In the genomic region with DNA sequence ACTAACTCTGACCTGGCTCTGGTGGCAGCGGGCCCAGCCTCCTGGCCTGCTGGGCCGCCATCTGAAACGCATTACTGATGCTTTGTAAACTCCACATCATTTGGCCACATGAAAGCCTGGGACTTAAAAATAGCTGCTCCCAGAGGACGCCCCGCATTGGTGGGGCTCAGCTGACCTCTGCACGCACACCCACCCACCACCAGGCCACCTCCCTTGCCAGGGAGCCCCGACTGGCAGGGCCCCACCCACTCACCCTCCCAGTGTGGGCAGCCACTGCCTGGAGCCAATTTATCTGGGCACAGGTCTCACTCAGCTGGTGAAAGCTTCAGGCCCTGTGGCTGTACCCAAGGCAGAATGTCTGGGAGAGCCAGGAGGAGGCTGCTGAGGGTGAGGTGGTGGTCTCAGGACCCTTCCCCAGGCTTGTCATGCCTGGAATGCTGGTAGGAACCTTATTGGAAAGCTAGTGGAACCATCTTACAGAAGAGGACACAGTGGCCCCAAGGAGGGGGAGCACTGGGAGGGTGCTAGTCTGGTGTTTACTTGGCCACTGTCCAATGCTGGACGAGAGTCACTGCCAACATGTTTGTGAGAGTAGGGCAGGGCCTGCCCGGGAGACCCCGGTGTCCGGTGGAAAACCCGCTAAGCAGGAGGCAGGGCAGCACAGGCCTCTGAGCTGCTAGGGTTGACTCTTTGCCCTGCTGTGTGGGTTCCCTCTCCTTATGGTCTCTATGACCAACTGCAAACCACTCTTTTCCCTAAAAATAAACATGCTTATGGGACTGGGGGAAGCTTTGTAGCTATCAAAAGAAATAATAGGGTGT, we compare ENCODE assay signal across 8 cellular contexts. TPM values are rescaled to one million over a fixed set of nuclear protein-coding genes. Genes with fewer than 3 reads are reported as not detected.
A peak's percentile ranks its signal among the peaks of the same experiment; 100 is the strongest.
DNase-seq lines count a peak whose midpoint lies in the region; ATAC-seq, FAIRE-seq and TF ChIP-seq lines count a peak whose summit lies in the region.

No MANE protein-coding gene starts in this region.

- H3K9ac ChIP-seq in mammary epithelial cell (ENCODE audit: insufficient read depth, low read length): no peak overlapping the region

- H4K20me1 ChIP-seq in mammary epithelial cell (ENCODE audit: insufficient read depth, low read length): no peaks in the 10 kb centered on the region

- intact Hi-C loops in mammary epithelial cell (cut with micrococcal nuclease): no loop called here

- no peak for FAIRE-seq in A549 (lab: Jason Lieb, UNC)

- H3K36me3 Mint-ChIP-seq in IgD-negative memory B cell (peaks cover 4% of the 10 kb centered on the region), mesothelial cell of epicardium (no peaks in the 10 kb centered on the region)

- H3K4me1 ChIP-seq in A549 (peaks cover 18% of the 10 kb centered on the region), mammary epithelial cell (ENCODE audit: insufficient read depth, low read length) (peaks cover 46% of the 10 kb centered on the region)

- H3K27me3 Mint-ChIP-seq in IgD-negative memory B cell (no peaks in the 10 kb centered on the region), mesothelial cell of epicardium (ENCODE audit: low read depth) (no peaks in the 10 kb centered on the region)

- H3K27ac Mint-ChIP-seq in IgD-negative memory B cell (peak overlapping the region; percentile 97 to 99 (median 98)), mesothelial cell of epicardium (no peak overlapping the region)

- H3K27me3 ChIP-seq in mammary epithelial cell (ENCODE audit: insufficient read depth, low read length): no peaks in the 10 kb centered on the region

- ATAC-seq in A549 (peak; percentile 20 to 40; a peak in 4 of 6 replicates), GM21367 (IDR thresholded peaks at IDR 0.05; ENCODE audit: unreplicated experiment) (no peak), GM19455 (IDR thresholded peaks at IDR 0.05; ENCODE audit: unreplicated experiment) (no peak)

- H3K4me1 Mint-ChIP-seq in IgD-negative memory B cell (peaks cover 29 to 60% (median 37%) of the 10 kb centered on the region in 3 donors), mesothelial cell of epicardium (peaks cover 6% of the 10 kb centered on the region)

- POLR2A ChIA-PET in A549 (lab: Yijun Ruan, JAX): interaction anchor here (2.1 kb wide), 1 partner anchor 11 kb away, joined by 6 read pairs; a partner anchor contains a TSS

- no peaks in the 10 kb centered on the region for H3K9me3 Mint-ChIP-seq in IgD-negative memory B cell
- no peaks in the 10 kb centered on the region for H3K9me3 Mint-ChIP-seq in mesothelial cell of epicardium

- no peak for TF ChIP-seq RAD21 in A549 (conservative IDR thresholded peaks at IDR 0.05 in 1 of 2, IDR thresholded peaks at IDR 0.05 in 1 of 2)

- no peak overlapping the region for H3K4me3 ChIP-seq in A549
- no peak overlapping the region for H3K4me3 ChIP-seq in mammary epithelial cell (replicated peaks in 1 of 3; ENCODE audit: insufficient read depth in 1 of 3, low read depth in 2 of 3, low read length in 3 of 3)

- no peak for TF ChIP-seq EP300 in A549 (IDR thresholded peaks at IDR 0.05)

- no TSS peak for BruUV-seq in mammary epithelial cell (replicated peaks; lab: Mats Ljungman, UMichigan)

- dilution Hi-C loops in mammary epithelial cell (cut with HindIII; ENCODE audit: low sequenced_read_pairs): loop anchor here (5.0 kb wide), 1 partner anchor 138 kb away; no protein-coding TSS in a partner anchor

- H3K36me3 ChIP-seq in mammary epithelial cell (ENCODE audit: insufficient read depth, low read length): no peaks in the 10 kb centered on the region

- in situ Hi-C loops in mammary epithelial cell (cut with MboI; ENCODE audit: low sequenced_read_pairs in 2 of 2): loop anchor here in 1 of 2 donors (5.0 kb wide), 1 partner anchor 98 kb away; no protein-coding TSS in a partner anchor

- WGBS in A549 (ENCODE audit: missing lambda C conversion rate): 49% methylated on average over 12 of the region's 12 CpGs
- WGBS in mammary epithelial cell (ENCODE audit: low coverage, missing lambda C conversion rate): 10% methylated on average over 10 of the region's 12 CpGs

- H3K4me3 Mint-ChIP-seq in IgD-negative memory B cell (peak overlapping the region; percentile 54 to 81 (median 78)), mesothelial cell of epicardium (no peak overlapping the region)

- CTCF ChIA-PET in A549 (lab: Yijun Ruan, JAX): interaction anchor here (0.6 to 22.6 kb wide), 9 partner anchors 11 to 105 kb away, joined by 3 to 263 read pairs (median 7); a partner anchor contains a TSS
- CTCF ChIA-PET in mammary epithelial cell (lab: Charles Lee; ENCODE audit: low non-redundant PET): interaction anchor here (1.2 kb wide), 1 partner anchor 15 kb away, joined by 5 read pairs; no protein-coding TSS in a partner anchor

- TF ChIP-seq CTCF in A549 (IDR thresholded peaks at IDR 0.05) (no peak), mammary epithelial cell (conservative IDR thresholded peaks at IDR 0.05 in 1 of 2, IDR thresholded peaks at IDR 0.05 in 1 of 2; ENCODE audit: extremely low read depth in 1 of 2, insufficient read depth in 1 of 2, low read depth in 1 of 2, low read length in 2 of 2) (no peak), mesothelial cell of epicardium (IDR thresholded peaks at IDR 0.05; ENCODE audit: unreplicated experiment) (no peak)

- H3K9me3 ChIP-seq in A549 (no peaks in the 10 kb centered on the region), mammary epithelial cell (replicated peaks; ENCODE audit: insufficient read depth, low read length) (no peaks in the 10 kb centered on the region)

- no peaks in the 10 kb centered on the region for H3K79me2 ChIP-seq in mammary epithelial cell (ENCODE audit: insufficient read depth, low read length)

- TF ChIP-seq POLR2A in A549 (IDR thresholded peaks at IDR 0.05; ENCODE audit: low read length): no peak

- DNase-seq in A549 (ENCODE audit: low read depth in 1 of 2, low spot score in 1 of 2): no peak
- peak; percentile 83 for DNase-seq in mammary epithelial cell
- peak; percentile 35 to 64 for DNase-seq in lung microvascular endothelial cell (ENCODE audit: low read depth in 2 of 2)
- DNase-seq in mesothelial cell of epicardium (ENCODE audit: low spot score in 2 of 2, unreplicated experiment in 2 of 2): no peak
- DNase-seq in stimulated activated CD4-positive, alpha-beta T cell treated with anti-CD3 and anti-CD28 coated beads, Interleukin-4, amount 100 ng/mL, for 4 hours: no peak

- H3K27ac ChIP-seq in A549 (peak overlapping the region in 1 of 2 experiments; percentile 72; a peak in 3 of 6 replicates), mammary epithelial cell (ENCODE audit: insufficient read depth, low read depth, low read length) (peak overlapping the region; percentile 13)

- H2AFZ ChIP-seq in mammary epithelial cell (ENCODE audit: low read depth, low read length): no peak overlapping the region

- H3K4me2 ChIP-seq in A549 (peak overlapping the region; percentile 11; the same call in 2 of the 3 replicates), mammary epithelial cell (ENCODE audit: insufficient read depth, low read depth, low read length) (peak overlapping the region; percentile 37)

TF ChIP-seq in A549, 52 proteins besides CTCF, POLR2A, EP300 and RAD21 (continues in another document):
- TF ChIP-seq KDM1A (IDR thresholded peaks at IDR 0.05; ENCODE audit: low read depth) (no peak), ZSCAN20 (CRISPR knock-in tag; IDR thresholded peaks at IDR 0.05) (no peak), CBX2 (IDR thresholded peaks at IDR 0.05; ENCODE audit: borderline replicate concordance, low read depth) (no peak), JUN (IDR thresholded peaks at IDR 0.05) (no peak), HDAC2 (IDR thresholded peaks at IDR 0.05) (no peak), FOSL2 (IDR thresholded peaks at IDR 0.05) (no peak), FOSL2 (CRISPR knock-in tag; IDR thresholded peaks at IDR 0.05) (no peak), JUNB (IDR thresholded peaks at IDR 0.05) (no peak), PHF8 (IDR thresholded peaks at IDR 0.05; ENCODE audit: borderline replicate concordance, low read depth) (no peak), MAZ (IDR thresholded peaks at IDR 0.05; ENCODE audit: borderline replicate concordance, low read depth, low read length) (no peak), NFE2L2 (conservative IDR thresholded peaks at IDR 0.05; ENCODE audit: low read length) (no peak), HOXB5 (CRISPR knock-in tag; IDR thresholded peaks at IDR 0.05) (no peak), POLR2AphosphoS2 (conservative IDR thresholded peaks at IDR 0.05; ENCODE audit: low read length) (no peak)
- TF ChIP-seq, protein P1, sequence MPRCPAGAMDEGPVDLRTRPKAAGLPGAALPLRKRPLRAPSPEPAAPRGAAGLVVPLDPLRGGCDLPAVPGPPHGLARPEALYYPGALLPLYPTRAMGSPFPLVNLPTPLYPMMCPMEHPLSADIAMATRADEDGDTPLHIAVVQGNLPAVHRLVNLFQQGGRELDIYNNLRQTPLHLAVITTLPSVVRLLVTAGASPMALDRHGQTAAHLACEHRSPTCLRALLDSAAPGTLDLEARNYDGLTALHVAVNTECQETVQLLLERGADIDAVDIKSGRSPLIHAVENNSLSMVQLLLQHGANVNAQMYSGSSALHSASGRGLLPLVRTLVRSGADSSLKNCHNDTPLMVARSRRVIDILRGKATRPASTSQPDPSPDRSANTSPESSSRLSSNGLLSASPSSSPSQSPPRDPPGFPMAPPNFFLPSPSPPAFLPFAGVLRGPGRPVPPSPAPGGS (IDR thresholded peaks at IDR 0.05): no peak

RNA-seq across cellular contexts. Expression of a gene that starts 10.9 kb away (rescaled TPM):
- polyA plus RNA-seq in A549 (2011; rRNA removed) (2.8 and 3.7 TPM in 2 replicates), A549 (2017; fragmentation: RNase III; extraction: RNeasy Plus Mini Kit Qiagen cat#74134 plus additional on column Dnase treatment) (8.0 to 10.2 TPM (median 10.1 TPM) in 3 replicates), IgD-negative memory B cell (41.7 TPM), mammary epithelial cell (2.0 TPM)
- polyA plus RNA-seq in A549 (2012; cell fraction: cytosol; rRNA removed): 4.1 and 4.4 TPM in 2 replicates
- 5.1 and 5.8 TPM in 2 replicates for polyA plus RNA-seq in A549 (2012; cell fraction: nucleus; rRNA removed)
- 6.3 and 7.2 TPM in 2 replicates for polyA minus RNA-seq in A549 (2011; rRNA and poly(A)+ RNA removed)
- total RNA-seq in mammary epithelial cell (1 to 10 TPM; 3.3 to 6.5 TPM), lung microvascular endothelial cell (under 0.01 and 0.22 TPM in 2 replicates), mesothelial cell of epicardium (7.5 to 9.0 TPM (median 8.0 TPM) in 3 replicates)
- 18.8 TPM for polyA minus RNA-seq in mammary epithelial cell

RNA-seq across cellular contexts. Expression of a gene that starts 51.3 kb away (rescaled TPM):
- polyA plus RNA-seq in A549 (2011; rRNA removed) (608 and 776 TPM in 2 replicates), A549 (2017; fragmentation: RNase III; extraction: RNeasy Plus Mini Kit Qiagen cat#74134 plus additional on column Dnase treatment) (870 to 955 TPM (median 919 TPM) in 3 replicates), IgD-negative memory B cell (875 TPM), mammary epithelial cell (389 TPM)
- polyA plus RNA-seq in A549 (2012; cell fraction: cytosol; rRNA removed): 286 and 332 TPM in 2 replicates
- polyA plus RNA-seq in A549 (2012; cell fraction: nucleus; rRNA removed): 83.8 and 155 TPM in 2 replicates
- 90.6 and 122 TPM in 2 replicates for polyA minus RNA-seq in A549 (2011; rRNA and poly(A)+ RNA removed)
- total RNA-seq in mammary epithelial cell (100 to 1,000 TPM; 146 to 231 TPM), lung microvascular endothelial cell (119 and 126 TPM in 2 replicates), mesothelial cell of epicardium (342 to 352 TPM (median 344 TPM) in 3 replicates)
- polyA minus RNA-seq in mammary epithelial cell: 130 TPM

Comparison
In these comparisons a context has a peak if more than half of its experiments do, and no peak if none do; other contexts are left out.
1. ATAC-seq: peak in A549 (2 of 2); none in GM21367 (single experiment) and GM19455 (single experiment).
2. DNase-seq: peak in mammary epithelial cell (single experiment) and lung microvascular endothelial cell (2 of 2); none in A549 (0 of 2), mesothelial cell of epicardium (0 of 2) and stimulated activated CD4-positive, alpha-beta T cell treated with anti-CD3 and anti-CD28 coated beads, Interleukin-4, amount 100 ng/mL, for 4 hours (0 of 2).